ENCODE assay signal across 19 cellular contexts in genomic region chr3:66507631-66508260, GRCh38.
"Had no signal": no experiment of that assay in that cellular context is flagged by ENCODE, and none has a peak within 500 bp of the region (broad histone marks: within the 10 kb centered on the region; RNA-seq: fewer than 3 reads in every experiment).

No MANE protein-coding gene starts in this region.

- H3K27me3 ChIP-seq: brain microvascular endothelial cell, gastroesophageal sphincter, hepatocyte, left lung, tibial nerve had no signal

- H3K4me2 ChIP-seq: hepatocyte had no signal

- H3K4me1 ChIP-seq: left lung, parathyroid adenoma, tibial nerve had no signal

- H3K4me3 ChIP-seq: gastroesophageal sphincter, hepatocyte, left lung, tibial nerve had no signal

- DNase-seq: activated naive CD4-positive, alpha-beta T cell treated with Interleukin-2 at 50 U/mL for 16 hours; anterior cingulate cortex; brain microvascular endothelial cell; dermis blood vessel endothelial cell; endodermal cell; islet precursor cell; left lung; stimulated activated CD4-positive, alpha-beta T cell treated with anti-CD3 and anti-CD28 coated beads, Interleukin-4, amount 100 ng/mL, for 24 hours; stimulated activated CD8-positive, alpha-beta memory T cell treated with anti-CD3 and anti-CD28 coated beads, Interleukin-4, amount 100 ng/mL, for 48 hours; stimulated activated naive CD4-positive, alpha-beta T cell treated with Interleukin-2 at 50 U/mL for 16 hours; substantia nigra had no signal

- H3K27ac ChIP-seq: brain microvascular endothelial cell, gastroesophageal sphincter, hepatocyte, left lung, parathyroid adenoma, tibial nerve had no signal

- H3K9me3 ChIP-seq: gastroesophageal sphincter, left lung, tibial nerve had no signal

- H3K4me1 Mint-ChIP-seq: activated T-helper 17 cell treated with anti-CD3 and anti-CD28 coated beads, Interleukin-2, amount 50 U/mL, for 72 hours; memory B cell had no signal

- H3K36me3 ChIP-seq: brain microvascular endothelial cell, gastroesophageal sphincter, left lung, tibial nerve had no signal

- H3K9me3 Mint-ChIP-seq: activated T-helper 17 cell treated with anti-CD3 and anti-CD28 coated beads, Interleukin-2, amount 50 U/mL, for 72 hours; endodermal cell; memory B cell; natural killer cell treated with Interleukin-12 subunit alpha and Interleukin-12 subunit beta and Interleukin-15 and Interleukin-18, amount 100 ng/mL, for 72 hours had no signal

- H3K27ac Mint-ChIP-seq: activated T-helper 17 cell treated with anti-CD3 and anti-CD28 coated beads, Interleukin-2, amount 50 U/mL, for 72 hours; endodermal cell; memory B cell; natural killer cell treated with Interleukin-12 subunit alpha and Interleukin-12 subunit beta and Interleukin-15 and Interleukin-18, amount 100 ng/mL, for 72 hours had no signal

- H3K36me3 Mint-ChIP-seq: memory B cell; natural killer cell treated with Interleukin-12 subunit alpha and Interleukin-12 subunit beta and Interleukin-15 and Interleukin-18, amount 100 ng/mL, for 72 hours had no signal

- H3K79me2 ChIP-seq: hepatocyte, parathyroid adenoma had no signal

- H3K27me3 Mint-ChIP-seq: activated T-helper 17 cell treated with anti-CD3 and anti-CD28 coated beads, Interleukin-2, amount 50 U/mL, for 72 hours had no signal

- ATAC-seq: activated CD4-positive, CD25-positive, alpha-beta regulatory T cell treated with anti-CD3 and anti-CD28 coated beads, Interleukin-2, amount 50 U/mL, for 24 hours; activated T-helper 17 cell treated with anti-CD3 and anti-CD28 coated beads, Interleukin-2, amount 50 U/mL, for 72 hours; gastroesophageal sphincter; left lung; natural killer cell treated with Interleukin-12 subunit alpha and Interleukin-12 subunit beta and Interleukin-15 and Interleukin-18, amount 100 ng/mL, for 72 hours had no signal

- H3K4me3 Mint-ChIP-seq: activated T-helper 17 cell treated with anti-CD3 and anti-CD28 coated beads, Interleukin-2, amount 50 U/mL, for 72 hours; endodermal cell; memory B cell; natural killer cell treated with Interleukin-12 subunit alpha and Interleukin-12 subunit beta and Interleukin-15 and Interleukin-18, amount 100 ng/mL, for 72 hours had no signal

- H2AFZ ChIP-seq: hepatocyte, parathyroid adenoma had no signal
